Comparison of ENCODE assay signal across 1 cellular context in the genomic region with DNA sequence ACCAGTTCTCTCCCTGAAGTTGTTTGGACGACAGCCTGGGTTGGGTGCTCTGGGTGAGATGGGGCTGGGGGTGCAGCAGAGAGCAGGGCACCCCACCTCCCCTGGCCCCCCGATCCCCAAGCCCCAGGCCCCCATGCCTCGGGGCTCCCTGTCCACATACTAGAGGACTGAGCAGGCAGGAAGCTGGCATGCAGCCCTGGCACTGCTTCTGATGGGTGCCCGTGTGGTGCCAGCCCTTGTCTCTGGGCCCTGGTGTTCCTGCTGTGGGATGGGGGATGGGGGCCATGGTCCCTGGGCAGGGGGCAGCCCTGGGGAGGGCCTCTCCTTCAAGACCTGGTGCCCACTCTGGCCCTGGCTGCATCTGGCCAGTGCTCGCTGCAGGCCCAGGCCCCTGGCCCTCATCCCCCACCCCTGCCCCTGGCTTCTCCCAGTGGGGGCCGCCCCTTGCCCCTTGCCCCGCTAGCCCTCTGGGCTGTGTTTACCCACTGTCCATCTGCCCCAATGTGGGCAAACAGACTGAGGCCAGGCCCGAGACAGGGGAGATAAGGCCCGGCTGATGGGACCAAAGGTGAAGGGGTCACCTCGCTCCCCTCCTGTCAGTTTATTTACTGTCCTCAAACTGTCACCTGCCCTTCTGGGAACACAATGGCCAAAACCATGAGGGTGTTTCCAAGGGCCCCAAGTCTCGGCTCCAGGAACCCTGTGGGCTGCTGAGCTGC.
A peak's percentile ranks its signal among the peaks of the same experiment; 100 is the strongest.
TF ChIP-seq lines count a peak whose summit lies in the region.

No MANE protein-coding gene starts in this region.

TF ChIP-seq in HepG2, 621 proteins besides CTCF, POLR2A, EP300 and RAD21 (continued from another document and continues in another):
- TF ChIP-seq, protein P1, sequence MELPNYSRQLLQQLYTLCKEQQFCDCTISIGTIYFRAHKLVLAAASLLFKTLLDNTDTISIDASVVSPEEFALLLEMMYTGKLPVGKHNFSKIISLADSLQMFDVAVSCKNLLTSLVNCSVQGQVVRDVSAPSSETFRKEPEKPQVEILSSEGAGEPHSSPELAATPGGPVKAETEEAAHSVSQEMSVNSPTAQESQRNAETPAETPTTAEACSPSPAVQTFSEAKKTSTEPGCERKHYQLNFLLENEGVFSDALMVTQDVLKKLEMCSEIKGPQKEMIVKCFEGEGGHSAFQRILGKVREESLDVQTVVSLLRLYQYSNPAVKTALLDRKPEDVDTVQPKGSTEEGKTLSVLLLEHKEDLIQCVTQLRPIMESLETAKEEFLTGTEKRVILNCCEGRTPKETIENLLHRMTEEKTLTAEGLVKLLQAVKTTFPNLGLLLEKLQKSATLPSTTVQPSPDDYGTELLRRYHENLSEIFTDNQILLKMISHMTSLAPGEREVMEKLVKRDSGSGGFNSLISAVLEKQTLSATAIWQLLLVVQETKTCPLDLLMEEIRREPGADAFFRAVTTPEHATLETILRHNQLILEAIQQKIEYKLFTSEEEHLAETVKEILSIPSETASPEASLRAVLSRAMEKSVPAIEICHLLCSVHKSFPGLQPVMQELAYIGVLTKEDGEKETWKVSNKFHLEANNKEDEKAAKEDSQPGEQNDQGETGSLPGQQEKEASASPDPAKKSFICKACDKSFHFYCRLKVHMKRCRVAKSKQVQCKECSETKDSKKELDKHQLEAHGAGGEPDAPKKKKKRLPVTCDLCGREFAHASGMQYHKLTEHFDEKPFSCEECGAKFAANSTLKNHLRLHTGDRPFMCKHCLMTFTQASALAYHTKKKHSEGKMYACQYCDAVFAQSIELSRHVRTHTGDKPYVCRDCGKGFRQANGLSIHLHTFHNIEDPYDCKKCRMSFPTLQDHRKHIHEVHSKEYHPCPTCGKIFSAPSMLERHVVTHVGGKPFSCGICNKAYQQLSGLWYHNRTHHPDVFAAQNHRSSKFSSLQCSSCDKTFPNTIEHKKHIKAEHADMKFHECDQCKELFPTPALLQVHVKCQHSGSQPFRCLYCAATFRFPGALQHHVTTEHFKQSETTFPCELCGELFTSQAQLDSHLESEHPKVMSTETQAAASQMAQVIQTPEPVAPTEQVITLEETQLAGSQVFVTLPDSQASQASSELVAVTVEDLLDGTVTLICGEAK (IDR thresholded peaks at IDR 0.05): no peak
- TF ChIP-seq, protein P1 (CRISPR knock-in tag; IDR thresholded peaks at IDR 0.05): no peak; the same call in 1 of the 2 replicates
- TF ChIP-seq, protein P2, sequence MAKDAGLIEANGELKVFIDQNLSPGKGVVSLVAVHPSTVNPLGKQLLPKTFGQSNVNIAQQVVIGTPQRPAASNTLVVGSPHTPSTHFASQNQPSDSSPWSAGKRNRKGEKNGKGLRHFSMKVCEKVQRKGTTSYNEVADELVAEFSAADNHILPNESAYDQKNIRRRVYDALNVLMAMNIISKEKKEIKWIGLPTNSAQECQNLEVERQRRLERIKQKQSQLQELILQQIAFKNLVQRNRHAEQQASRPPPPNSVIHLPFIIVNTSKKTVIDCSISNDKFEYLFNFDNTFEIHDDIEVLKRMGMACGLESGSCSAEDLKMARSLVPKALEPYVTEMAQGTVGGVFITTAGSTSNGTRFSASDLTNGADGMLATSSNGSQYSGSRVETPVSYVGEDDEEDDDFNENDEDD (CRISPR knock-in tag; IDR thresholded peaks at IDR 0.05; ENCODE audit: borderline replicate concordance): no peak
- TF ChIP-seq ZNF589 (CRISPR knock-in tag; conservative IDR thresholded peaks at IDR 0.05): no peak; the same call in 1 of the 2 replicates
- TF ChIP-seq JUNB (CRISPR knock-in tag; IDR thresholded peaks at IDR 0.05; ENCODE audit: borderline replicate concordance): no peak
- TF ChIP-seq HMGXB4 (CRISPR knock-in tag; IDR thresholded peaks at IDR 0.05; ENCODE audit: borderline replicate concordance in 1 of 2, low read depth in 1 of 2): no peak; a peak in 1 of 4 replicates
- TF ChIP-seq SIX1 (CRISPR knock-in tag; IDR thresholded peaks at IDR 0.05; ENCODE audit: borderline replicate concordance): 0 out of 2 replicates have a peak, but pooled peaks have one; percentile 48
- TF ChIP-seq ZZZ3 (CRISPR knock-in tag; IDR thresholded peaks at IDR 0.05; ENCODE audit: borderline replicate concordance): no peak
- TF ChIP-seq KIAA2018 (CRISPR knock-in tag; IDR thresholded peaks at IDR 0.05; ENCODE audit: borderline replicate concordance): no peak
- no peak for TF ChIP-seq NONO (IDR thresholded peaks at IDR 0.05)
- TF ChIP-seq NONO (CRISPR knock-in tag; conservative IDR thresholded peaks at IDR 0.05): peak; percentile 92
- no peak for TF ChIP-seq ADNP (CRISPR knock-in tag; IDR thresholded peaks at IDR 0.05)
- TF ChIP-seq, protein P3, sequence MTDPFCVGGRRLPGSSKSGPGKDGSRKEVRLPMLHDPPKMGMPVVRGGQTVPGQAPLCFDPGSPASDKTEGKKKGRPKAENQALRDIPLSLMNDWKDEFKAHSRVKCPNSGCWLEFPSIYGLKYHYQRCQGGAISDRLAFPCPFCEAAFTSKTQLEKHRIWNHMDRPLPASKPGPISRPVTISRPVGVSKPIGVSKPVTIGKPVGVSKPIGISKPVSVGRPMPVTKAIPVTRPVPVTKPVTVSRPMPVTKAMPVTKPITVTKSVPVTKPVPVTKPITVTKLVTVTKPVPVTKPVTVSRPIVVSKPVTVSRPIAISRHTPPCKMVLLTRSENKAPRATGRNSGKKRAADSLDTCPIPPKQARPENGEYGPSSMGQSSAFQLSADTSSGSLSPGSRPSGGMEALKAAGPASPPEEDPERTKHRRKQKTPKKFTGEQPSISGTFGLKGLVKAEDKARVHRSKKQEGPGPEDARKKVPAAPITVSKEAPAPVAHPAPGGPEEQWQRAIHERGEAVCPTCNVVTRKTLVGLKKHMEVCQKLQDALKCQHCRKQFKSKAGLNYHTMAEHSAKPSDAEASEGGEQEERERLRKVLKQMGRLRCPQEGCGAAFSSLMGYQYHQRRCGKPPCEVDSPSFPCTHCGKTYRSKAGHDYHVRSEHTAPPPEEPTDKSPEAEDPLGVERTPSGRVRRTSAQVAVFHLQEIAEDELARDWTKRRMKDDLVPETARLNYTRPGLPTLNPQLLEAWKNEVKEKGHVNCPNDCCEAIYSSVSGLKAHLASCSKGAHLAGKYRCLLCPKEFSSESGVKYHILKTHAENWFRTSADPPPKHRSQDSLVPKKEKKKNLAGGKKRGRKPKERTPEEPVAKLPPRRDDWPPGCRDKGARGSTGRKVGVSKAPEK (CRISPR knock-in tag; IDR thresholded peaks at IDR 0.05; ENCODE audit: borderline replicate concordance): no peak; the same call in 1 of the 2 replicates
- peak; percentile 65; the same call in 1 of the 2 replicates for TF ChIP-seq IRF9 (CRISPR knock-in tag; IDR thresholded peaks at IDR 0.05; ENCODE audit: borderline replicate concordance)
- TF ChIP-seq ZFP90 (CRISPR knock-in tag; IDR thresholded peaks at IDR 0.05; ENCODE audit: borderline replicate concordance): peak; percentile 74; the same call in 1 of the 2 replicates
- TF ChIP-seq KLF15 (CRISPR knock-in tag; IDR thresholded peaks at IDR 0.05; ENCODE audit: borderline replicate concordance): no peak; the same call in 1 of the 2 replicates
- TF ChIP-seq, protein P4, sequence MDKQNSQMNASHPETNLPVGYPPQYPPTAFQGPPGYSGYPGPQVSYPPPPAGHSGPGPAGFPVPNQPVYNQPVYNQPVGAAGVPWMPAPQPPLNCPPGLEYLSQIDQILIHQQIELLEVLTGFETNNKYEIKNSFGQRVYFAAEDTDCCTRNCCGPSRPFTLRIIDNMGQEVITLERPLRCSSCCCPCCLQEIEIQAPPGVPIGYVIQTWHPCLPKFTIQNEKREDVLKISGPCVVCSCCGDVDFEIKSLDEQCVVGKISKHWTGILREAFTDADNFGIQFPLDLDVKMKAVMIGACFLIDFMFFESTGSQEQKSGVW (CRISPR knock-in tag; IDR thresholded peaks at IDR 0.05; ENCODE audit: borderline replicate concordance): no peak
- TF ChIP-seq NR2F1 (CRISPR knock-in tag; IDR thresholded peaks at IDR 0.05): peak; percentile 76 to 95
- TF ChIP-seq, protein P5, sequence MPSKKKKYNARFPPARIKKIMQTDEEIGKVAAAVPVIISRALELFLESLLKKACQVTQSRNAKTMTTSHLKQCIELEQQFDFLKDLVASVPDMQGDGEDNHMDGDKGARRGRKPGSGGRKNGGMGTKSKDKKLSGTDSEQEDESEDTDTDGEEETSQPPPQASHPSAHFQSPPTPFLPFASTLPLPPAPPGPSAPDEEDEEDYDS (CRISPR knock-in tag; IDR thresholded peaks at IDR 0.05): no peak
